Comparison of ENCODE assay signal across 10 cellular contexts in genomic region chr9:4464911-4465513, GRCh38. TPM values are rescaled to one million over a fixed set of nuclear protein-coding genes. Genes with fewer than 3 reads are reported as not detected.
A peak's percentile ranks its signal among the peaks of the same experiment; 100 is the strongest.
DNase-seq lines count a peak whose midpoint lies in the region; ATAC-seq and TF ChIP-seq lines count a peak whose summit lies in the region.
"Had no signal": no experiment of that assay in that cellular context is flagged by ENCODE, and none has a peak within 500 bp of the region (broad histone marks: within the 10 kb centered on the region; RNA-seq: fewer than 3 reads in every experiment).

No MANE protein-coding gene starts in this region.

- H3K4me3 Mint-ChIP-seq in type B pancreatic cell = no peak overlapping the region

- peaks cover 14% of the 10 kb centered on the region for H3K27me3 Mint-ChIP-seq in type B pancreatic cell

- peak; percentile 94 for ATAC-seq in GM18858 (IDR thresholded peaks at IDR 0.05; ENCODE audit: unreplicated experiment)
- ATAC-seq in GM21526 (IDR thresholded peaks at IDR 0.05; ENCODE audit: low FRiP score, unreplicated experiment) = peak; percentile 95
- peak; percentile 95 for ATAC-seq in HG03108 (IDR thresholded peaks at IDR 0.05; ENCODE audit: unreplicated experiment)

- H3K27ac ChIP-seq in effector memory CD4-positive, alpha-beta T cell (ENCODE audit: insufficient read depth, low read length, poor library complexity, severe bottlenecking) = no peak overlapping the region
- H3K27ac ChIP-seq: hepatocyte, transverse colon had no signal

- peak; percentile 87 for DNase-seq in germinal center (ENCODE audit: low spot score)
- DNase-seq in T-helper 1 cell = no peak
- no peak for DNase-seq in type B pancreatic cell (ENCODE audit: extremely low spot score, unreplicated experiment)
- no peak for DNase-seq in foreskin melanocyte
- DNase-seq in effector memory CD4-positive, alpha-beta T cell = no peak
- DNase-seq: transverse colon had no signal

- no peaks in the 10 kb centered on the region for H3K27me3 ChIP-seq in effector memory CD4-positive, alpha-beta T cell (replicated peaks; ENCODE audit: control insufficient read depth, insufficient read depth, low read length, poor library complexity, severe bottlenecking)
- H3K27me3 ChIP-seq: hepatocyte, transverse colon had no signal

- no peak for TF ChIP-seq CTCF in type B pancreatic cell (conservative IDR thresholded peaks at IDR 0.05)

- no peaks in the 10 kb centered on the region for H3K4me1 Mint-ChIP-seq in type B pancreatic cell (ENCODE audit: unreplicated experiment)

- H3K36me3 ChIP-seq in effector memory CD4-positive, alpha-beta T cell (ENCODE audit: control insufficient read depth, insufficient read depth, low read length) = no peaks in the 10 kb centered on the region
- H3K36me3 ChIP-seq: transverse colon had no signal

- H3K27ac Mint-ChIP-seq in type B pancreatic cell = no peak overlapping the region

- no peaks in the 10 kb centered on the region for H3K36me3 Mint-ChIP-seq in type B pancreatic cell

- peaks cover 4% of the 10 kb centered on the region for H3K9me3 Mint-ChIP-seq in type B pancreatic cell

- no peak overlapping the region for H3K4me3 ChIP-seq in effector memory CD4-positive, alpha-beta T cell (ENCODE audit: insufficient read depth, low read depth, low read length, poor library complexity, severe bottlenecking)
- H3K4me3 ChIP-seq: hepatocyte, transverse colon had no signal

- H3K9me3 ChIP-seq in effector memory CD4-positive, alpha-beta T cell (ENCODE audit: control insufficient read depth, low read length) = no peaks in the 10 kb centered on the region
- H3K9me3 ChIP-seq: transverse colon had no signal

- no peaks in the 10 kb centered on the region for H3K4me1 ChIP-seq in effector memory CD4-positive, alpha-beta T cell (ENCODE audit: control insufficient read depth, insufficient read depth, low read length, poor library complexity, severe bottlenecking)
- H3K4me1 ChIP-seq: transverse colon had no signal

RNA-seq across cellular contexts. Expression of gene SLC1A1, which starts 25.3 kb away (rescaled TPM):
- 6.0 and 16.2 TPM in 2 replicates for total RNA-seq in type B pancreatic cell (ENCODE audit: low replicate concordance)
